Comparison of ENCODE assay signal across 19 cellular contexts in the genomic region with DNA sequence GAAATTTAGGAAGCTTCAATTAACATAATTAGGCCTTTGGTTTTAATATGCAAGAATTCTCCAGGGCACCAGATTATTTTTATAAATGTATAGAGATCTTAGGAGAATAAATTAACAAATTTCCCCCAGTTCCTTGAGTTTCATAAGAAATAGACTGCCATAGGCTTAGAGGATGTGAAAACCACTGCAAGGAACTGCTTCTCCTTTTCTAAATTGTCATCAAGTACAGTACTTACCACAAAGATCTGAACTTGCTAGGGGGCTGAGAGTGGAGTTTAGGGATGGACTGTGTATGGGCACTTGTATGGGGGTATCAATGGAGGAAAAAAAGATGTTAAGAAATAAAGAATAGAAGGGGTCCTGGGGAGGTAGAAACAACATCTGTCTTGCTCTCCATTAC. TPM values are rescaled to one million over a fixed set of nuclear protein-coding genes. Genes with fewer than 3 reads are reported as not detected.
"Had no signal": no experiment of that assay in that cellular context is flagged by ENCODE, and none has a peak within 500 bp of the region (broad histone marks: within the 10 kb centered on the region; RNA-seq: fewer than 3 reads in every experiment).

No MANE protein-coding gene starts in this region.

- H3K4me3 ChIP-seq: spleen, testis, upper lobe of right lung had no signal

- H3K9me3 ChIP-seq: spleen, testis, upper lobe of right lung had no signal

- H3K4me1 ChIP-seq: spleen, testis, upper lobe of right lung had no signal

- DNase-seq: activated CD4-positive, alpha-beta T cell treated with anti-CD3 and anti-CD28 coated beads, Interleukin-2, amount 50 U/mL, for 48 hours; activated CD4-positive, CD25-positive, alpha-beta regulatory T cell treated with anti-CD3 and anti-CD28 coated beads, Interleukin-2, amount 50 U/mL, for 72 hours; activated gamma-delta T cell; activated naive CD8-positive, alpha-beta T cell treated with anti-CD3 and anti-CD28 coated beads for 36 hours; activated T-cell treated with anti-CD3 and anti-CD28 coated beads, Interleukin-2, amount 50 U/mL, for 48 hours; brain microvascular endothelial cell; dermis blood vessel endothelial cell; hippocampal formation; kidney glomerular epithelial cell; spleen; stimulated activated CD4-positive, alpha-beta T cell treated with anti-CD3 and anti-CD28 coated beads, Interleukin-1b, Interleukin-23, amount 100 ng/mL, for 48 hours; stimulated activated naive CD8-positive, alpha-beta T cell treated with anti-CD3 and anti-CD28 coated beads, Interleukin-15, Interleukin-2, amounts not matched to agents 100 U/mL and 50 U/mL, for 24 hours; testis; upper lobe of right lung had no signal

- H3K27ac ChIP-seq: brain microvascular endothelial cell, spleen, testis, upper lobe of right lung had no signal

- ATAC-seq: sciatic nerve; stimulated activated naive CD8-positive, alpha-beta T cell treated with anti-CD3 and anti-CD28 coated beads, Interleukin-15, Interleukin-2, amounts not matched to agents 100 U/mL and 50 U/mL, for 24 hours; upper lobe of right lung had no signal

- H3K27me3 ChIP-seq: brain microvascular endothelial cell, spleen, testis had no signal

- H3K36me3 ChIP-seq: brain microvascular endothelial cell, spleen, upper lobe of right lung had no signal

RNA-seq across cellular contexts. Expression of gene LHX8, which starts 31.1 kb away (rescaled TPM):
- total RNA-seq: activated naive CD8-positive, alpha-beta T cell treated with anti-CD3 and anti-CD28 coated beads for 36 hours; dermis blood vessel endothelial cell; liver; mesenteric fat pad; osteocyte; pulmonary artery endothelial cell; sciatic nerve; spleen; upper lobe of right lung had no signal
- polyA plus RNA-seq: liver, spleen had no signal
